In genomic region chr12:57208116-57208945, GRCh38 we compare ENCODE assay signal across 11 cellular contexts. TPM values are rescaled to one million over a fixed set of nuclear protein-coding genes. Genes with fewer than 3 reads are reported as not detected.
"Had no signal": no experiment of that assay in that cellular context is flagged by ENCODE, and none has a peak within 500 bp of the region (broad histone marks: within the 10 kb centered on the region; RNA-seq: fewer than 3 reads in every experiment).

No MANE protein-coding gene starts in this region.

- H3K9me3 ChIP-seq: body of pancreas, mucosa of descending colon, prostate gland had no signal

- H3K27me3 ChIP-seq: body of pancreas had no signal

- ATAC-seq: activated CD4-positive, alpha-beta T cell treated with anti-CD3 and anti-CD28 coated beads for 36 hours; body of pancreas; mucosa of descending colon had no signal

- H3K27ac ChIP-seq: body of pancreas, prostate gland, skin epidermis had no signal

- DNase-seq: activated CD4-positive, alpha-beta T cell treated with anti-CD3 and anti-CD28 coated beads for 36 hours; activated CD4-positive, alpha-beta T cell treated with anti-CD3 and anti-CD28 coated beads, Interleukin-2, amount 50 U/mL, for 48 hours; activated gamma-delta T cell treated with Interleukin-2 at 50 U/mL for 16 hours; body of pancreas; cortex of kidney; effector CD4-positive, alpha-beta T cell; naive B cell had no signal

- H3K4me3 ChIP-seq: body of pancreas, mucosa of descending colon, prostate gland, skin epidermis had no signal

RNA-seq across cellular contexts. Expression of gene NXPH4, which starts 8.3 kb away (rescaled TPM):
- total RNA-seq: liver had no signal
